Comparison of ENCODE assay signal across 9 cellular contexts in the genomic region with DNA sequence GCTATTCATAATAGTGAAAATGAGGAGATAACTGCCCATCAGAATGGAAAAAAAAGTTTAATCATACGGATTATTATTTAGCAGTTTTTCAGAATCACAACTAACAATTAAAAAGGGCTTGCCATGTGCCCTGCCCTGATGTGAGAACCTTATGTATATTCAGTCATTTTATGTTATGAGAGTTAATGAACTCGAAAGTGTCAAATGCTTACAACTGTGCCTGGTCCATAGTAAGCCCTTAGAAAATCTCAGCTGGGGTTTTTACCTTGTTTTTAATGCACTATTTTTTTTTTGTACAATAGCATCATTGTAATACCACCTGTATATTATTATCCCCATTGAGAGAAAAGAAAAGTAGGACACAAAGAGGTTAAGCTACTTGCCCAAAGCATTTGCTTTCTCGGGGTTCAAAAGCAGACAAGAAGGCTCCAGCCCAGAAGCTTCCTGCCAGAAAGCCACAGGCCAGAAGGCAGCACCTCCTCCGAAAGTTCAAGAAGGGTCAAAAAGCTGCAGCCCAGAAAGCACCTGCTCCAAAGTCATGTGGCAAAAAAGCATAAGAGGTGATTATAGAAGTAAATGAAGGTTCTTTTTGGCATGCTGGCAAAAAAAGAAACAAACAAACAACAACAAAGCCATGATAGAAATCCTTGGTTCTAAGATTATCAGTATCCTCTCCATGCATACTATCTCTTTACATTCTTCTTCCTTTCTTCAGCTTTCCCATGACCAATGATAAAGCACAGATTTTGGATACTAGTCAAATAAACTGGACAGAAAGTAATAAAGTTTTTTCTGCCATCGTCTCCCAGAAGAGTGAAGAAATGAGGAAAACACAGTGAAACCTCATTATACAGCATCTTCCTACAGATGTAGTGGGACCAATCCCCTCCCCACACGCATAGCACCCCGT. TPM values are rescaled to one million over a fixed set of nuclear protein-coding genes. Genes with fewer than 3 reads are reported as not detected.
A peak's percentile ranks its signal among the peaks of the same experiment; 100 is the strongest.
DNase-seq lines count a peak whose midpoint lies in the region; ATAC-seq and TF ChIP-seq lines count a peak whose summit lies in the region.
"Had no signal": no experiment of that assay in that cellular context is flagged by ENCODE, and none has a peak within 500 bp of the region (broad histone marks: within the 10 kb centered on the region; RNA-seq: fewer than 3 reads in every experiment).

No MANE protein-coding gene starts in this region.

- H3K4me3 ChIP-seq in KMS-11 (IDR thresholded peaks at IDR 0.05; ENCODE audit: insufficient read depth, low read depth, low read length): no peak overlapping the region

- peak; percentile 76 for DNase-seq in activated CD4-positive, alpha-beta T cell treated with anti-CD3 and anti-CD28 coated beads, Interleukin-2, amount 10 ng/mL, durations not matched to agents 24 days and 14 days
- DNase-seq in activated CD4-positive, alpha-beta T cell treated with anti-CD3 and anti-CD28 coated beads, Interleukin-2, amount 50 U/mL, for 48 hours: no peak
- DNase-seq in RKO (ENCODE audit: low spot score) (no peak), posterior cingulate gyrus (no peak), mucosa of gallbladder (ENCODE audit: low spot score) (no peak)

- H4K20me1 ChIP-seq in KMS-11 (ENCODE audit: insufficient read depth): no peaks in the 10 kb centered on the region

- H3K36me3 Mint-ChIP-seq in activated CD4-positive, alpha-beta T cell treated with anti-CD3 and anti-CD28 coated beads, Interleukin-2, amount 10 ng/mL, durations not matched to agents 24 days and 14 days (ENCODE audit: low read depth): no peaks in the 10 kb centered on the region
- H3K36me3 Mint-ChIP-seq in nephron (ENCODE audit: low read depth): no peaks in the 10 kb centered on the region

- H3K27me3 ChIP-seq in KMS-11 (ENCODE audit: insufficient read depth, low read depth): no peaks in the 10 kb centered on the region; the same call in 1 of the 2 replicates

- ATAC-seq in HG02588 (IDR thresholded peaks at IDR 0.05; ENCODE audit: unreplicated experiment): peak; percentile 98

- peak overlapping the region; percentile 2; the same call in 1 of the 2 replicates for H3K27ac ChIP-seq in KMS-11
- H3K27ac ChIP-seq: HL-60 had no signal

- intact Hi-C loops in activated CD4-positive, alpha-beta T cell treated with anti-CD3 and anti-CD28 coated beads, Interleukin-2, amount 10 ng/mL, durations not matched to agents 24 days and 14 days (cut with micrococcal nuclease): no loop called here
- intact Hi-C loops in posterior cingulate gyrus (cut with DNase I): no loop called here

- H3K4me3 Mint-ChIP-seq in activated CD4-positive, alpha-beta T cell treated with anti-CD3 and anti-CD28 coated beads, Interleukin-2, amount 10 ng/mL, durations not matched to agents 24 days and 14 days: peak overlapping the region; percentile 9
- H3K4me3 Mint-ChIP-seq in nephron: no peak overlapping the region

- H3K27me3 Mint-ChIP-seq in activated CD4-positive, alpha-beta T cell treated with anti-CD3 and anti-CD28 coated beads, Interleukin-2, amount 10 ng/mL, durations not matched to agents 24 days and 14 days: peaks cover 8% of the 10 kb centered on the region
- no peaks in the 10 kb centered on the region for H3K27me3 Mint-ChIP-seq in nephron (ENCODE audit: low read depth)

- TF ChIP-seq CTCF in KMS-11 (conservative IDR thresholded peaks at IDR 0.05; ENCODE audit: low read depth, low read length) (no peak), nephron (IDR thresholded peaks at IDR 0.05; ENCODE audit: unreplicated experiment in 3 of 3) (no peak)

- peaks cover 4% of the 10 kb centered on the region for H3K9me3 Mint-ChIP-seq in activated CD4-positive, alpha-beta T cell treated with anti-CD3 and anti-CD28 coated beads, Interleukin-2, amount 10 ng/mL, durations not matched to agents 24 days and 14 days
- no peaks in the 10 kb centered on the region for H3K9me3 Mint-ChIP-seq in nephron

- peaks cover 38% of the 10 kb centered on the region for H3K4me1 ChIP-seq in KMS-11 (ENCODE audit: low read depth, poor library complexity, severe bottlenecking)

- H2AFZ ChIP-seq in KMS-11 (ENCODE audit: low read depth): no peak overlapping the region

- peak overlapping the region; percentile 72 for H3K4me2 ChIP-seq in KMS-11

- no peaks in the 10 kb centered on the region for H3K36me3 ChIP-seq in KMS-11 (ENCODE audit: insufficient read depth)

- H3K9ac ChIP-seq in KMS-11: no peak overlapping the region

- no peaks in the 10 kb centered on the region for H3K79me2 ChIP-seq in KMS-11 (ENCODE audit: insufficient read depth, low read depth)

- H3K27ac Mint-ChIP-seq in activated CD4-positive, alpha-beta T cell treated with anti-CD3 and anti-CD28 coated beads, Interleukin-2, amount 10 ng/mL, durations not matched to agents 24 days and 14 days: no peak overlapping the region
- peak overlapping the region; percentile 9 to 52 (median 29) for H3K27ac Mint-ChIP-seq in nephron

- H3K4me1 Mint-ChIP-seq in activated CD4-positive, alpha-beta T cell treated with anti-CD3 and anti-CD28 coated beads, Interleukin-2, amount 10 ng/mL, durations not matched to agents 24 days and 14 days: peaks cover 18% of the 10 kb centered on the region
- H3K4me1 Mint-ChIP-seq in nephron: peaks cover 10% of the 10 kb centered on the region

RNA-seq across cellular contexts. Expression of gene NAP1L1, which starts 59.1 kb away (rescaled TPM):
- 652 and 689 TPM in 2 replicates for total RNA-seq in activated CD4-positive, alpha-beta T cell treated with anti-CD3 and anti-CD28 coated beads, Interleukin-2, amount 10 ng/mL, durations not matched to agents 24 days and 14 days
- total RNA-seq in mucosa of gallbladder: 317 TPM
